Comparison of ENCODE assay signal across 15 cellular contexts in genomic region chr12:49982246-49983229, GRCh38.
DNase-seq lines count a peak whose midpoint lies in the region; FAIRE-seq and TF ChIP-seq lines count a peak whose summit lies in the region.
"Had no signal": no experiment of that assay in that cellular context is flagged by ENCODE, and none has a peak within 500 bp of the region (broad histone marks: within the 10 kb centered on the region; RNA-seq: fewer than 3 reads in every experiment).

No MANE protein-coding gene starts in this region.

- peaks cover 0 to 34% (median 30%) of the 10 kb centered on the region in 11 experiments; a peak in 18 of 22 replicates for H3K36me3 ChIP-seq in BLaER1 treated with 17β-estradiol and CSF1 and Interleukin-3, amounts not matched to agents 10 nM and 100 nM
- H3K36me3 ChIP-seq in brain microvascular endothelial cell (replicated peaks): no peaks in the 10 kb centered on the region
- H3K36me3 ChIP-seq in muscle layer of colon (ENCODE audit: insufficient read depth, low read length): no peaks in the 10 kb centered on the region
- H3K36me3 ChIP-seq: thyroid gland had no signal

- DNase-seq in MV-4-11 (lab: John Stamatoyannopoulos, UW) (peak; percentile 81), brain microvascular endothelial cell (no peak), GM03348 (ENCODE audit: low spot score) (no peak), HTR-8/SVneo (ENCODE audit: insufficient read length, low spot score) (no peak), GM19238 (ENCODE audit: insufficient read length, low spot score) (no peak)
- no peak for DNase-seq in activated CD4-positive, alpha-beta T cell treated with anti-CD3 and anti-CD28 coated beads, Interleukin-2, amount 50 U/mL, for 48 hours
- DNase-seq: activated CD4-positive, alpha-beta T cell treated with anti-CD3 and anti-CD28 coated beads, Interleukin-2, amount 10 ng/mL, durations not matched to agents 7 days and 5 days; activated T-cell treated with anti-CD3 and anti-CD28 coated beads, Interleukin-2, amount 50 U/mL, for 4 hours; foreskin keratinocyte; NCI-H1048; PC-3; thyroid gland had no signal

- TF ChIP-seq CTCF in brain microvascular endothelial cell (IDR thresholded peaks at IDR 0.05; ENCODE audit: low read depth, low read length, missing control alignments): peak; percentile 2

- peak overlapping the region in 8 of 11 experiments; percentile 4 to 65 (median 48); a peak in 11 of 22 replicates for H3K9ac ChIP-seq in BLaER1 treated with 17β-estradiol and CSF1 and Interleukin-3, amounts not matched to agents 10 nM and 100 nM
- H3K9ac ChIP-seq in muscle layer of colon (ENCODE audit: low read length): no peak overlapping the region
- H3K9ac ChIP-seq: parathyroid adenoma had no signal

- no peaks in the 10 kb centered on the region for H3K27me3 ChIP-seq in BLaER1 treated with 17β-estradiol and CSF1 and Interleukin-3, amounts not matched to agents 10 nM and 100 nM
- H3K27me3 ChIP-seq in brain microvascular endothelial cell (replicated peaks): no peaks in the 10 kb centered on the region
- no peaks in the 10 kb centered on the region for H3K27me3 ChIP-seq in muscle layer of colon (ENCODE audit: control insufficient read depth in 1 of 2, insufficient read depth in 2 of 2, low read length in 2 of 2)
- H3K27me3 ChIP-seq: foreskin keratinocyte, thyroid gland had no signal

- peak overlapping the region in 10 of 11 experiments; percentile 17 to 94 (median 68); a peak in 18 of 22 replicates for H3K4me2 ChIP-seq in BLaER1 treated with 17β-estradiol and CSF1 and Interleukin-3, amounts not matched to agents 10 nM and 100 nM

- H3K9me3 ChIP-seq in BLaER1 treated with 17β-estradiol and CSF1 and Interleukin-3, amounts not matched to agents 10 nM and 100 nM (replicated peaks in 1 of 11): no peaks in the 10 kb centered on the region; a peak in 1 of 22 replicates
- no peaks in the 10 kb centered on the region for H3K9me3 ChIP-seq in muscle layer of colon (ENCODE audit: low read length)
- H3K9me3 ChIP-seq: thyroid gland had no signal

- no peak for FAIRE-seq in HTR-8/SVneo (lab: Jason Lieb, UNC)

- H3K4me3 ChIP-seq in BLaER1 treated with 17β-estradiol and CSF1 and Interleukin-3, amounts not matched to agents 10 nM and 100 nM: peak overlapping the region in 1 of 10 experiments; percentile 30; a peak in 1 of 20 replicates
- H3K4me3 ChIP-seq in brain microvascular endothelial cell (ENCODE audit: low read depth, low read length) (no peak overlapping the region), muscle layer of colon (ENCODE audit: low read depth in 1 of 2, low read length in 2 of 2) (no peak overlapping the region)
- H3K4me3 ChIP-seq: thyroid gland had no signal

- H3K4me1 ChIP-seq in BLaER1 treated with 17β-estradiol and CSF1 and Interleukin-3, amounts not matched to agents 10 nM and 100 nM: peaks cover 0 to 97% (median 90%) of the 10 kb centered on the region in 10 experiments; a peak in 19 of 20 replicates
- H3K4me1 ChIP-seq in muscle layer of colon (ENCODE audit: insufficient read depth, low read length): peaks cover 52% of the 10 kb centered on the region
- H3K4me1 ChIP-seq: thyroid gland had no signal

- in situ Hi-C loops in brain microvascular endothelial cell (cut with HindIII; ENCODE audit: low pct_ligation_motif_present, low sequenced_read_pairs): no loop called here

- H3K27ac ChIP-seq in BLaER1 treated with 17β-estradiol and CSF1 and Interleukin-3, amounts not matched to agents 10 nM and 100 nM: peak overlapping the region in 9 of 11 experiments; percentile 11 to 78 (median 62); a peak in 15 of 22 replicates
- H3K27ac ChIP-seq in brain microvascular endothelial cell: no peak overlapping the region
- H3K27ac ChIP-seq in muscle layer of colon (ENCODE audit: low read depth, low read length): peak overlapping the region; percentile 57
- H3K27ac ChIP-seq: foreskin keratinocyte, parathyroid adenoma, thyroid gland had no signal

- no peaks in the 10 kb centered on the region for H4K20me1 ChIP-seq in BLaER1 treated with 17β-estradiol and CSF1 and Interleukin-3, amounts not matched to agents 10 nM and 100 nM
